Comparison of ENCODE assay signal across 1 cellular context in the genomic region with DNA sequence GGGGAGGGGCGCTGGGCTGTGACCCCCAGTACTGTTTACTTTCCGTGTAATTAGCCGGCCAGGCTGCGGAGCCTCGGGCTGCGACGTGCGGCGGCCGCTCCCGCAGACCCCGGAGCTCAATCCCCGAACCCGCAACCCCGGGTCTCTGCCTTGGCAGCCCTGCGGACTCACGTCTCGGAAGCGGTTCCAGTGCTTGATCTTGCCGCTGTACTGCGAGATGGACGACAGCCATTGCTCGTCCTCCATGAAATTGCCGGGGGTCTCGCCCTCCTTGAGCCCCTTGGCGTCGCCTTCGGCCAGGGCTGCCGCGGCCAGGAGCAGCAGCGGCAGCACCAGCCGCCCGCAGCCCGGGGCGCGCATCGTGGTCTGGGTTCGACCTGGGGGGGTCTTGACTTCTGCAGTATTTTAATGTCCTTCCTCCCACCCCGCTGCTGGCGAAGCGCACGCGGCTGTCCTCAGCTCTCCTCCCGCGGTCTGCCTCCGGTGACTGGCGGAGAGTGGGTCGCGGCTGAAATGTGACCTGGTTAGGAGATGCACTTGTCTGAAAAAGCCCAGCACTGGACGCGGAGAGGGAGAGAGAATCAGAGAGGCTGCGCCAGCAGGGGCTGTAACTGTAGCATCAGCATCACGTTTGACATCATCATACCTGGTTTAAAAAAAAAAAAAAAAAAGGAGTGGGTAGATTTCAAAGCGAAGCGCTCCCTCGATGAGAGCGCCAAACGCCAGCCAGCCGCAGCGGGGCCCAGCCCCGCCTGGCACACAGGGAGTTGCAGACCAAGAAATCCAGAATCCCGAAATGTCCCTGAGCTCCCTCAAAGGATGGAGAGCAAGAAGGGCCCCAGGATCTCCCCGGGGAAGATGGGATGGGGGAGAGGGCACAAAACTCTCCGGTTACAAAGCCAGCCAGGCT.
TF ChIP-seq lines count a peak whose summit lies in the region.

A gene with protein sequence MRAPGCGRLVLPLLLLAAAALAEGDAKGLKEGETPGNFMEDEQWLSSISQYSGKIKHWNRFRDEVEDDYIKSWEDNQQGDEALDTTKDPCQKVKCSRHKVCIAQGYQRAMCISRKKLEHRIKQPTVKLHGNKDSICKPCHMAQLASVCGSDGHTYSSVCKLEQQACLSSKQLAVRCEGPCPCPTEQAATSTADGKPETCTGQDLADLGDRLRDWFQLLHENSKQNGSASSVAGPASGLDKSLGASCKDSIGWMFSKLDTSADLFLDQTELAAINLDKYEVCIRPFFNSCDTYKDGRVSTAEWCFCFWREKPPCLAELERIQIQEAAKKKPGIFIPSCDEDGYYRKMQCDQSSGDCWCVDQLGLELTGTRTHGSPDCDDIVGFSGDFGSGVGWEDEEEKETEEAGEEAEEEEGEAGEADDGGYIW (minus strand): TSS at position 583 of the 910 bp plus-strand sequence. CDS start 223 bp downstream, at position 360.

TF ChIP-seq in endothelial cell of umbilical vein, 7 proteins besides CTCF, POLR2A, EP300 and RAD21:
- TF ChIP-seq FOS (IDR thresholded peaks at IDR 0.05; ENCODE audit: borderline replicate concordance, insufficient read depth, low read length) (no peak), EZH2 (IDR thresholded peaks at IDR 0.05; ENCODE audit: borderline replicate concordance, low read depth, low read length, severe bottlenecking) (peak; percentile 99)
